ENCODE assay signal across 1 cellular context in the genomic region with DNA sequence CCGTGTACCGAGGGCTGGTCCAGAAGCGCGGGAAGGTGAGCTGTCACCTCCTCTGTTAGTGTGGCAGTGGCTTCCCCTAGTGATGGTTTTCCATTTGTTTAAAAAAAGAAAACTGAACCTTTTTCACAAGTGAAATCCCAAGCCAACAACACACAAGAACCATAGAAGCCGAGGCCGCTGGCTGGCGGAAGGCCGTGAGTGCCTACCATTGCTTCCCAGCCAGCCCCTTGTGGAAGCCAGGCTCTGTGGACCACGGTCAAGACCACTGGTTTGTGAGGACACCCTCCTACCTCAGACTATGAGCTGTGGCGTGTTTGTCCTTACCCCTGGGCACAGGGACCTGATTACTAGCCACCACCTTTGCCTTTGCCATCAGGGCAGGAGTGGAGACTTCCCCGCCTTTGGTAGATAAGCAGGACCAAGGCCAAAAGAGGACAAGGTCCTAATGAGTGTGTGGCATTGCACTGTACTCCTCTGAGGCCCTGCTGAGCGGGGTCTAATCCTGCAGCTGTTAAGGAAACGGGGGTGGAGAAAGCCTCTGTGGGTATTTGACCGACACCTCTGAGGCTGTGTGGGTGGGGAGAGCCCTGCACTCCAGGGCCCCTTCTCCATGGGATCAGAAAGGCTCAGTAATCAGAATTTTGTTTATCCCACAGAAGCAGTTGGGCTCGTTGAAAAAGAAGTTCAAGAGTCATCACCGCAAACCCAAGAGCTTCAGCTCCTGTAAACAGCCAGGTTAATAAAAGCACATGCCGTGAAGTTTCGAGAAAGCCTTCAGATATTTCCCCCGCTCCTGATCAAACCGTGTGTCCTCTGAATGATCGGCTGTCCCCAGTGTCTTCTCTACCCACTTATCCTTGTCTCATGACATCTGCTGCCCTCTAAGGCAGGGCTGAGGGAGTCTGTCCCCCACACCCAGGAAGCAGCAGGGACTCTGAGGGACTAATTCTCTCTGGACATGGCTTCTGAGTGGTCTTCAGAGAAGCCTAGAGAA.
TF ChIP-seq lines count a peak whose summit lies in the region.

No MANE protein-coding gene starts in this region.

TF ChIP-seq in HepG2, 621 proteins besides CTCF, POLR2A, EP300 and RAD21 (continued from another document):
- TF ChIP-seq TMF1 (CRISPR knock-in tag; IDR thresholded peaks at IDR 0.05; ENCODE audit: low read depth) (no peak), ZNF160 (CRISPR knock-in tag; IDR thresholded peaks at IDR 0.05) (no peak), ZSCAN25 (CRISPR knock-in tag; IDR thresholded peaks at IDR 0.05) (peak; percentile 21; the same call in 1 of the 2 replicates), HNRNPUL1 (IDR thresholded peaks at IDR 0.05; ENCODE audit: low read depth, low read length) (no peak), KDM2A (CRISPR knock-in tag; IDR thresholded peaks at IDR 0.05; ENCODE audit: borderline replicate concordance, low read depth) (peak; percentile 37; the same call in 1 of the 2 replicates), RBM22 (optimal IDR thresholded peaks at IDR 0.05; ENCODE audit: low read length) (peak; percentile 84), ZNF616 (CRISPR knock-in tag; IDR thresholded peaks at IDR 0.05; ENCODE audit: low read depth) (no peak), ZNF572 (CRISPR knock-in tag; IDR thresholded peaks at IDR 0.05) (0 out of 2 replicates have a peak, but pooled peaks have one; percentile 49), ZNF713 (CRISPR knock-in tag; IDR thresholded peaks at IDR 0.05) (no peak), ZSCAN22 (CRISPR knock-in tag; IDR thresholded peaks at IDR 0.05) (no peak)
- TF ChIP-seq, protein P1, sequence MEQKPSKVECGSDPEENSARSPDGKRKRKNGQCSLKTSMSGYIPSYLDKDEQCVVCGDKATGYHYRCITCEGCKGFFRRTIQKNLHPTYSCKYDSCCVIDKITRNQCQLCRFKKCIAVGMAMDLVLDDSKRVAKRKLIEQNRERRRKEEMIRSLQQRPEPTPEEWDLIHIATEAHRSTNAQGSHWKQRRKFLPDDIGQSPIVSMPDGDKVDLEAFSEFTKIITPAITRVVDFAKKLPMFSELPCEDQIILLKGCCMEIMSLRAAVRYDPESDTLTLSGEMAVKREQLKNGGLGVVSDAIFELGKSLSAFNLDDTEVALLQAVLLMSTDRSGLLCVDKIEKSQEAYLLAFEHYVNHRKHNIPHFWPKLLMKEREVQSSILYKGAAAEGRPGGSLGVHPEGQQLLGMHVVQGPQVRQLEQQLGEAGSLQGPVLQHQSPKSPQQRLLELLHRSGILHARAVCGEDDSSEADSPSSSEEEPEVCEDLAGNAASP (CRISPR knock-in tag; IDR thresholded peaks at IDR 0.05; ENCODE audit: borderline replicate concordance) = peak; percentile 20; the same call in 1 of the 2 replicates
- TF ChIP-seq, protein P2, sequence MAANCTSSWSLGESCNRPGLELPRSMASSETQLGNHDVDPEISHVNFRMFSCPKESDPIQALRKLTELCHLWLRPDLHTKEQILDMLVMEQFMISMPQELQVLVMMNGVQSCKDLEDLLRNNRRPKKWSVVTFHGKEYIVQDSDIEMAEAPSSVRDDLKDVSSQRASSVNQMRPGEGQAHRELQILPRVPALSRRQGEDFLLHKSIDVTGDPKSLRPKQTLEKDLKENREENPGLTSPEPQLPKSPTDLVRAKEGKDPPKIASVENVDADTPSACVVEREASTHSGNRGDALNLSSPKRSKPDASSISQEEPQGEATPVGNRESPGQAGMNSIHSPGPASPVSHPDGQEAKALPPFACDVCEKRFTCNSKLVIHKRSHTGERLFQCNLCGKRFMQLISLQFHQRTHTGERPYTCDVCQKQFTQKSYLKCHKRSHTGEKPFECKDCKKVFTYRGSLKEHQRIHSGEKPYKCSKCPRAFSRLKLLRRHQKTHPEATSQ (CRISPR knock-in tag; IDR thresholded peaks at IDR 0.05; ENCODE audit: borderline replicate concordance) = 0 out of 2 replicates have a peak, but pooled peaks have one; percentile 16
- TF ChIP-seq, protein P3, sequence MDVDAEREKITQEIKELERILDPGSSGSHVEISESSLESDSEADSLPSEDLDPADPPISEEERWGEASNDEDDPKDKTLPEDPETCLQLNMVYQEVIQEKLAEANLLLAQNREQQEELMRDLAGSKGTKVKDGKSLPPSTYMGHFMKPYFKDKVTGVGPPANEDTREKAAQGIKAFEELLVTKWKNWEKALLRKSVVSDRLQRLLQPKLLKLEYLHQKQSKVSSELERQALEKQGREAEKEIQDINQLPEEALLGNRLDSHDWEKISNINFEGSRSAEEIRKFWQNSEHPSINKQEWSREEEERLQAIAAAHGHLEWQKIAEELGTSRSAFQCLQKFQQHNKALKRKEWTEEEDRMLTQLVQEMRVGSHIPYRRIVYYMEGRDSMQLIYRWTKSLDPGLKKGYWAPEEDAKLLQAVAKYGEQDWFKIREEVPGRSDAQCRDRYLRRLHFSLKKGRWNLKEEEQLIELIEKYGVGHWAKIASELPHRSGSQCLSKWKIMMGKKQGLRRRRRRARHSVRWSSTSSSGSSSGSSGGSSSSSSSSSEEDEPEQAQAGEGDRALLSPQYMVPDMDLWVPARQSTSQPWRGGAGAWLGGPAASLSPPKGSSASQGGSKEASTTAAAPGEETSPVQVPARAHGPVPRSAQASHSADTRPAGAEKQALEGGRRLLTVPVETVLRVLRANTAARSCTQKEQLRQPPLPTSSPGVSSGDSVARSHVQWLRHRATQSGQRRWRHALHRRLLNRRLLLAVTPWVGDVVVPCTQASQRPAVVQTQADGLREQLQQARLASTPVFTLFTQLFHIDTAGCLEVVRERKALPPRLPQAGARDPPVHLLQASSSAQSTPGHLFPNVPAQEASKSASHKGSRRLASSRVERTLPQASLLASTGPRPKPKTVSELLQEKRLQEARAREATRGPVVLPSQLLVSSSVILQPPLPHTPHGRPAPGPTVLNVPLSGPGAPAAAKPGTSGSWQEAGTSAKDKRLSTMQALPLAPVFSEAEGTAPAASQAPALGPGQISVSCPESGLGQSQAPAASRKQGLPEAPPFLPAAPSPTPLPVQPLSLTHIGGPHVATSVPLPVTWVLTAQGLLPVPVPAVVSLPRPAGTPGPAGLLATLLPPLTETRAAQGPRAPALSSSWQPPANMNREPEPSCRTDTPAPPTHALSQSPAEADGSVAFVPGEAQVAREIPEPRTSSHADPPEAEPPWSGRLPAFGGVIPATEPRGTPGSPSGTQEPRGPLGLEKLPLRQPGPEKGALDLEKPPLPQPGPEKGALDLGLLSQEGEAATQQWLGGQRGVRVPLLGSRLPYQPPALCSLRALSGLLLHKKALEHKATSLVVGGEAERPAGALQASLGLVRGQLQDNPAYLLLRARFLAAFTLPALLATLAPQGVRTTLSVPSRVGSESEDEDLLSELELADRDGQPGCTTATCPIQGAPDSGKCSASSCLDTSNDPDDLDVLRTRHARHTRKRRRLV (CRISPR knock-in tag; IDR thresholded peaks at IDR 0.05) = no peak
- TF ChIP-seq, protein P4, sequence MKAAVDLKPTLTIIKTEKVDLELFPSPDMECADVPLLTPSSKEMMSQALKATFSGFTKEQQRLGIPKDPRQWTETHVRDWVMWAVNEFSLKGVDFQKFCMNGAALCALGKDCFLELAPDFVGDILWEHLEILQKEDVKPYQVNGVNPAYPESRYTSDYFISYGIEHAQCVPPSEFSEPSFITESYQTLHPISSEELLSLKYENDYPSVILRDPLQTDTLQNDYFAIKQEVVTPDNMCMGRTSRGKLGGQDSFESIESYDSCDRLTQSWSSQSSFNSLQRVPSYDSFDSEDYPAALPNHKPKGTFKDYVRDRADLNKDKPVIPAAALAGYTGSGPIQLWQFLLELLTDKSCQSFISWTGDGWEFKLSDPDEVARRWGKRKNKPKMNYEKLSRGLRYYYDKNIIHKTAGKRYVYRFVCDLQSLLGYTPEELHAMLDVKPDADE (CRISPR knock-in tag; IDR thresholded peaks at IDR 0.05) = no peak
